19 cellular contexts compared by ENCODE assay signal in genomic region chr3:8885806-8886205, GRCh38.
DNase-seq lines count a peak whose midpoint lies in the region; ATAC-seq and TF ChIP-seq lines count a peak whose summit lies in the region.
"Had no signal": no experiment of that assay in that cellular context is flagged by ENCODE, and none has a peak within 500 bp of the region (broad histone marks: within the 10 kb centered on the region; RNA-seq: fewer than 3 reads in every experiment).

No MANE protein-coding gene starts in this region.

- H3K9ac ChIP-seq in skeletal muscle satellite cell (ENCODE audit: low read depth, low read length), result peak overlapping the region; percentile 11

- DNase-seq in M059J (ENCODE audit: low read depth) (peak; percentile 17), amniotic epithelial cell (ENCODE audit: low read depth) (peak; percentile 33), fibroblast of the aortic adventitia (ENCODE audit: low read depth) (peak; percentile 61), Kasumi-1 (lab: John Stamatoyannopoulos, UW) (no peak), COR-L47 (lab: John Stamatoyannopoulos, UW) (no peak)
- DNase-seq: ACHN, AML-193, DMS79 treated with DMSO at 0.1 percent for 48 hours, MG63, NCI-H1048, NCI-H146, NCI-H2081, NCI-H2171 treated with DMSO at 0.1 percent for 48 hours, NCI-H446, Peyer's patch had no signal

- no peak overlapping the region for H3K4me3 ChIP-seq in fibroblast of the aortic adventitia (ENCODE audit: low read depth, low read length)
- H3K4me3 ChIP-seq in skeletal muscle satellite cell (ENCODE audit: low read length), result no peak overlapping the region
- H3K4me3 ChIP-seq: MG63, Peyer's patch, SK-N-MC had no signal

- ATAC-seq in GM19467 (IDR thresholded peaks at IDR 0.05; ENCODE audit: unreplicated experiment), result no peak
- ATAC-seq: Right ventricle myocardium inferior had no signal

- peaks cover 42% of the 10 kb centered on the region for H3K4me1 ChIP-seq in skeletal muscle satellite cell (ENCODE audit: control insufficient read depth, insufficient read depth, low read length)
- H3K4me1 ChIP-seq: Peyer's patch had no signal

- H3K4me2 ChIP-seq in skeletal muscle satellite cell (ENCODE audit: low read length), result no peak overlapping the region

- H3K36me3 ChIP-seq in skeletal muscle satellite cell (ENCODE audit: insufficient read depth, low read length), result peaks cover 23% of the 10 kb centered on the region
- H3K36me3 ChIP-seq: MG63 had no signal

- H3K27me3 ChIP-seq in skeletal muscle satellite cell (ENCODE audit: control insufficient read depth, insufficient read depth, low read length), result no peaks in the 10 kb centered on the region
- H3K27me3 ChIP-seq: MG63, Peyer's patch had no signal

- H3K9me3 ChIP-seq in skeletal muscle satellite cell (replicated peaks; ENCODE audit: low read length), result no peaks in the 10 kb centered on the region
- H3K9me3 ChIP-seq: MG63, Peyer's patch had no signal

- TF ChIP-seq CTCF in fibroblast of the aortic adventitia (IDR thresholded peaks at IDR 0.05; ENCODE audit: insufficient read depth, low read length), result no peak

Comparison
In these comparisons a context has a peak if more than half of its experiments do, and no peak if none do; other contexts are left out.
1. DNase-seq: peak in M059J (single experiment), amniotic epithelial cell (single experiment) and fibroblast of the aortic adventitia (single experiment); none in Kasumi-1 (0 of 2) and COR-L47 (single experiment).